8 cellular contexts compared by ENCODE assay signal in genomic region chrX:70476934-70477733, GRCh38. TPM values are rescaled to one million over a fixed set of nuclear protein-coding genes. Genes with fewer than 3 reads are reported as not detected.
DNase-seq lines count a peak whose midpoint lies in the region; ATAC-seq lines count a peak whose summit lies in the region.

No MANE protein-coding gene starts in this region.

- H3K27me3 ChIP-seq in duodenal mucosa (ENCODE audit: control insufficient read depth in 1 of 2, insufficient read depth in 2 of 2, low read length in 2 of 2) (no peaks in the 10 kb centered on the region), muscle layer of duodenum (ENCODE audit: low read depth, low read length) (no peaks in the 10 kb centered on the region), H7 (ENCODE audit: control insufficient read depth, insufficient read depth, low read length) (no peaks in the 10 kb centered on the region)

- ATAC-seq in HG02885 (IDR thresholded peaks at IDR 0.05; ENCODE audit: poor library complexity, unreplicated experiment) = no peak

- H3K4me3 ChIP-seq in duodenal mucosa (ENCODE audit: low read depth in 1 of 2, low read length in 2 of 2) (peak overlapping the region; percentile 40 to 49), muscle layer of duodenum (ENCODE audit: low read depth in 1 of 2, low read length in 2 of 2) (peak overlapping the region; percentile 1 to 19), H7 (ENCODE audit: insufficient read depth, low read depth, low read length) (no peak overlapping the region)

- H3K36me3 ChIP-seq in duodenal mucosa (ENCODE audit: control insufficient read depth in 1 of 2, insufficient read depth in 2 of 2, low read length in 2 of 2) (no peaks in the 10 kb centered on the region), muscle layer of duodenum (ENCODE audit: control insufficient read depth in 1 of 2, insufficient read depth in 2 of 2, low read length in 2 of 2) (no peaks in the 10 kb centered on the region), H7 (replicated peaks; ENCODE audit: control insufficient read depth, insufficient read depth, low read length) (peaks cover 2% of the 10 kb centered on the region)

- H3K27ac ChIP-seq in duodenal mucosa (ENCODE audit: low read depth, low read length) (peak overlapping the region; percentile 66), muscle layer of duodenum (ENCODE audit: low read length) (peak overlapping the region; percentile 83)

- peak overlapping the region; percentile 18 to 46 for H3K9ac ChIP-seq in duodenal mucosa (ENCODE audit: low read depth in 1 of 2, low read length in 2 of 2)

- peaks cover 45 to 56% of the 10 kb centered on the region in 2 donors for H3K4me1 ChIP-seq in duodenal mucosa (ENCODE audit: control insufficient read depth in 1 of 2, insufficient read depth in 2 of 2, low read length in 2 of 2)
- H3K4me1 ChIP-seq in muscle layer of duodenum (ENCODE audit: control insufficient read depth in 1 of 2, insufficient read depth in 2 of 2, low read length in 2 of 2) = peaks cover 24 to 36% of the 10 kb centered on the region in 2 donors

- H3K9me3 ChIP-seq in duodenal mucosa (ENCODE audit: control insufficient read depth in 1 of 2, low read length in 2 of 2) = no peaks in the 10 kb centered on the region
- no peaks in the 10 kb centered on the region for H3K9me3 ChIP-seq in muscle layer of duodenum (ENCODE audit: control insufficient read depth in 1 of 2, low read length in 2 of 2)

- peak; percentile 23 for DNase-seq in COR-L47 (lab: John Stamatoyannopoulos, UW)
- DNase-seq in NCI-H146 (lab: John Stamatoyannopoulos, UW) = peak; percentile 63
- no peak for DNase-seq in H7
- DNase-seq in NCI-H187 (lab: John Stamatoyannopoulos, UW) = no peak
- DNase-seq in SKM-1 (lab: John Stamatoyannopoulos, UW; ENCODE audit: unreplicated experiment) = no peak

RNA-seq across cellular contexts. Expression of gene DLG3, which starts 32.5 kb away (rescaled TPM):
- total RNA-seq in H7 (2014; rRNA removed; shearing (Covaris generic)) = 31.5 and 42.3 TPM in 2 replicates

RNA-seq across cellular contexts. Expression of gene GDPD2, which starts 54.0 kb away (rescaled TPM):
- total RNA-seq in H7 (2014; rRNA removed; shearing (Covaris generic)) = 1.5 and 2.0 TPM in 2 replicates

Comparison
In these comparisons a context has a peak if more than half of its experiments do, and no peak if none do; other contexts are left out.
1. DNase-seq: peak in COR-L47 (single experiment) and NCI-H146 (single experiment); none in H7 (single experiment), NCI-H187 (0 of 2) and SKM-1 (single experiment).